Comparison of ENCODE assay signal across 17 cellular contexts in the genomic region with DNA sequence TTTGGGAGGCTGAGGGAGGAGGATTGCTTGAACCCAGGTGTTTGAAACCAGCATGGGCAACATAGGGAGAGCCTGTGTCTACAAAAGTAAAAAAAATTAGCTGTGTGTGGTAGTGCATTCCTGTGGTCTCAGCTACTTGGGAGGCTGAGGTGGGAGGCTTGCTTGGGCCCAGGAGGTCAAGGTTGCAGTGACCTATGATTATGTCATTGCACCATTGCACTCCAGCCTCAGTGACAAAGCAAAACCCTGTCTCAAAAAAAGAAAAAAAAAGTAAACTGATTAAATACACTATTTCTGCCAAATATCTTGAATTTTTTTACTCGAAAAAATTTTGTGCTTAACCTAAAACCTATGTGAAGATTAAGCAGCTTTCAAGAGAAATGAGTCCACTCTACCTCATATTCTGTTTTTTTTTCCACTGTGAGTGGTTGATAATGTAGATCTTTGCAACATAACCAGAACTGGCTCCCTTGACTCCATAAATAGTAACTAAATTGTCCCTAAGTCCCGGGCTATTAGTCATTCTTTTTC. TPM values are rescaled to one million over a fixed set of nuclear protein-coding genes. Genes with fewer than 3 reads are reported as not detected.
DNase-seq lines count a peak whose midpoint lies in the region; ATAC-seq and TF ChIP-seq lines count a peak whose summit lies in the region.
"Had no signal": no experiment of that assay in that cellular context is flagged by ENCODE, and none has a peak within 500 bp of the region (broad histone marks: within the 10 kb centered on the region; RNA-seq: fewer than 3 reads in every experiment).

No MANE protein-coding gene starts in this region.

- H3K9me3 ChIP-seq in H9 (ENCODE audit: control insufficient read depth, low read depth, low read length) (no peaks in the 10 kb centered on the region), SK-N-SH (no peaks in the 10 kb centered on the region)
- H3K9me3 ChIP-seq: upper lobe of right lung had no signal

- H2BK12ac ChIP-seq in H9 (ENCODE audit: insufficient read length, low read depth, low read length), result no peak overlapping the region

- H3K4me3 Mint-ChIP-seq in H9 (no peak overlapping the region), Calu3 (ENCODE audit: low read depth, unreplicated experiment) (no peak overlapping the region)
- H3K4me3 Mint-ChIP-seq: IgD-negative memory B cell, immature natural killer cell had no signal

- no peak overlapping the region for H3K4ac ChIP-seq in H9 (ENCODE audit: low read depth, low read length)

- H4K91ac ChIP-seq in H9 (ENCODE audit: insufficient read length, low read depth, low read length), result no peak overlapping the region

- H3K4me2 ChIP-seq in H9 (ENCODE audit: insufficient read depth, insufficient read length, low read length) (no peak overlapping the region), SK-N-SH (0 out of 2 replicates have a peak overlapping the region, but pooled peaks have one; percentile 9)

- no peak overlapping the region for H3K27ac ChIP-seq in H9 (ENCODE audit: insufficient read length, low read depth, low read length)
- H3K27ac ChIP-seq in SK-N-SH (ENCODE audit: low read depth in 2 of 2, low read length in 1 of 2), result peak overlapping the region in 1 of 2 experiments; percentile 65; a peak in 2 of 4 replicates
- H3K27ac ChIP-seq: dorsolateral prefrontal cortex, SK-N-MC, upper lobe of right lung, VCaP had no signal

- H3K27me3 Mint-ChIP-seq in H9 (ENCODE audit: low read depth), result no peaks in the 10 kb centered on the region
- no peaks in the 10 kb centered on the region for H3K27me3 Mint-ChIP-seq in Calu3 (ENCODE audit: unreplicated experiment)
- H3K27me3 Mint-ChIP-seq: IgD-negative memory B cell had no signal

- no peaks in the 10 kb centered on the region for H3K27me3 ChIP-seq in H9 (ENCODE audit: insufficient read depth, low read length)
- no peaks in the 10 kb centered on the region for H3K27me3 ChIP-seq in SK-N-SH (ENCODE audit: insufficient read depth)
- H3K27me3 ChIP-seq: dorsolateral prefrontal cortex, upper lobe of right lung had no signal

- H3K9me2 ChIP-seq in SK-N-SH, result no peaks in the 10 kb centered on the region

- no peak overlapping the region for H3T11ph ChIP-seq in H9 (ENCODE audit: low read length)

- H4K5ac ChIP-seq in H9 (ENCODE audit: insufficient read length, low read depth, low read length), result no peak overlapping the region

- CTCF ChIA-PET in SK-N-SH (lab: Yijun Ruan, JAX) (no interaction called here), Calu3 (lab: Charles Lee) (interaction anchor here (0.5 to 0.8 kb wide), 4 partner anchors 10 to 59 kb away, joined by 3 read pairs; no protein-coding TSS in a partner anchor)

- H3K4me1 Mint-ChIP-seq in H9 (peaks cover 4 to 7% of the 10 kb centered on the region in 2 experiments; a peak in 3 of 4 replicates), Calu3 (ENCODE audit: low read depth, unreplicated experiment) (peaks cover 8% of the 10 kb centered on the region)
- H3K4me1 Mint-ChIP-seq: immature natural killer cell had no signal

- no peak overlapping the region for H2BK120ac ChIP-seq in H9 (ENCODE audit: low read depth, low read length, poor library complexity, severe bottlenecking)

- no peaks in the 10 kb centered on the region for H3K23me2 ChIP-seq in H9 (ENCODE audit: insufficient read length, low read depth, low read length, poor library complexity, severe bottlenecking)

- H3K56ac ChIP-seq in H9 (ENCODE audit: insufficient read length, low read depth, low read length), result no peak overlapping the region

- H3K36me3 ChIP-seq in SK-N-SH (replicated peaks in 1 of 2; ENCODE audit: control insufficient read depth in 1 of 2, insufficient read depth in 2 of 2, low read length in 1 of 2), result no peaks in the 10 kb centered on the region
- H3K36me3 ChIP-seq: upper lobe of right lung had no signal

- POLR2A ChIA-PET in SK-N-SH (lab: Yijun Ruan, JAX), result no interaction called here

- peaks cover 19% of the 10 kb centered on the region for H3F3A ChIP-seq in SK-N-SH (replicated peaks; ENCODE audit: insufficient read depth)

- H3K79me1 ChIP-seq in H9 (ENCODE audit: insufficient read depth, low read depth, low read length, poor library complexity, severe bottlenecking), result peaks cover 12% of the 10 kb centered on the region

- no peak for ATAC-seq in HG03280 (IDR thresholded peaks at IDR 0.05; ENCODE audit: unreplicated experiment)
- ATAC-seq: upper lobe of right lung had no signal

- H2BK5ac ChIP-seq in H9 (ENCODE audit: insufficient read length, low read length), result no peak overlapping the region

- TF ChIP-seq RAD21 in SK-N-SH (IDR thresholded peaks at IDR 0.05; ENCODE audit: low read length), result no peak

- H3K9ac ChIP-seq in H9 (ENCODE audit: extremely low read depth, insufficient read length, low read length), result no peak overlapping the region
- no peak overlapping the region for H3K9ac ChIP-seq in SK-N-SH

- no peak overlapping the region for H2AK5ac ChIP-seq in H9 (ENCODE audit: insufficient read length, low read length)

- H3K23ac ChIP-seq in H9 (ENCODE audit: insufficient read length, low read depth, low read length), result no peak overlapping the region

- no peaks in the 10 kb centered on the region for H3K4me1 ChIP-seq in H9 (ENCODE audit: insufficient read depth, low read length)
- peaks cover 0 to 13% of the 10 kb centered on the region in 2 experiments; a peak in 1 of 4 replicates for H3K4me1 ChIP-seq in SK-N-SH (ENCODE audit: control insufficient read depth in 1 of 2, insufficient read depth in 2 of 2, low read depth in 1 of 2, low read length in 1 of 2)
- H3K4me1 ChIP-seq: upper lobe of right lung had no signal

- H4K8ac ChIP-seq in H9 (replicated peaks; ENCODE audit: insufficient read length, low read depth, low read length), result no peak overlapping the region

- DNase-seq in A172 (ENCODE audit: low spot score) (peak; percentile 78), H9 (no peak), SK-N-SH (no peak), fibroblast of the aortic adventitia (ENCODE audit: low read depth) (peak; percentile 94), NCI-H2171 treated with DMSO at 0.1 percent for 48 hours (lab: John Stamatoyannopoulos, UW) (no peak), cerebellum (ENCODE audit: low spot score) (no peak), Calu3 (no peak)
- DNase-seq: dorsolateral prefrontal cortex, immature natural killer cell, NCI-H187 treated with DMSO at 0.1 percent for 48 hours, posterior cingulate gyrus, upper lobe of right lung had no signal

- TF ChIP-seq CTCF in H9 (conservative IDR thresholded peaks at IDR 0.05), result no peak
- TF ChIP-seq CTCF in SK-N-SH (IDR thresholded peaks at IDR 0.05), result no peak
- TF ChIP-seq CTCF in fibroblast of the aortic adventitia (IDR thresholded peaks at IDR 0.05; ENCODE audit: insufficient read depth, low read length), result no peak
- no peak for TF ChIP-seq CTCF in Calu3 (IDR thresholded peaks at IDR 0.05; ENCODE audit: unreplicated experiment)

- no peak overlapping the region for H3K14ac ChIP-seq in H9 (ENCODE audit: insufficient read depth, low read length)

- peak overlapping the region in 2 of 3 experiments; percentile 68 to 85; a peak in 2 of 7 replicates for H3K27ac Mint-ChIP-seq in H9
- H3K27ac Mint-ChIP-seq in Calu3 (ENCODE audit: unreplicated experiment), result no peak overlapping the region
- H3K27ac Mint-ChIP-seq: activated naive CD4-positive, alpha-beta T cell treated with anti-CD3 and anti-CD28 coated beads, Interleukin-2, amount 50 U/mL, for 72 hours; IgD-negative memory B cell; immature natural killer cell had no signal

- WGBS in H9 (ENCODE audit: extremely low coverage, insufficient read length, low lambda C conversion rate), result no CpG with 5 or more reads among the region's 2 CpGs
- WGBS in SK-N-SH (ENCODE audit: low lambda C conversion rate), result 43% methylated on average over 2 of the region's 2 CpGs

- intact Hi-C loops in Calu3 (cut with micrococcal nuclease; ENCODE audit: unreplicated experiment), result no loop called here

- H3K9me3 Mint-ChIP-seq in H9, result peaks cover 0 to 3% of the 10 kb centered on the region in 2 experiments; a peak in 1 of 5 replicates
- H3K9me3 Mint-ChIP-seq in Calu3 (ENCODE audit: low read depth, unreplicated experiment), result no peaks in the 10 kb centered on the region
- H3K9me3 Mint-ChIP-seq: activated naive CD4-positive, alpha-beta T cell treated with anti-CD3 and anti-CD28 coated beads, Interleukin-2, amount 50 U/mL, for 72 hours; immature natural killer cell had no signal

- no peak overlapping the region for H3K4me3 ChIP-seq in SK-N-SH (ENCODE audit: low read depth in 2 of 2, low read length in 1 of 2)
- no peak overlapping the region for H3K4me3 ChIP-seq in fibroblast of the aortic adventitia (ENCODE audit: low read depth, low read length)
- H3K4me3 ChIP-seq: dorsolateral prefrontal cortex, SK-N-MC, upper lobe of right lung had no signal

- H4K20me1 ChIP-seq in H9 (ENCODE audit: control insufficient read depth, insufficient read depth, insufficient read length), result no peaks in the 10 kb centered on the region
- no peaks in the 10 kb centered on the region for H4K20me1 ChIP-seq in SK-N-SH (ENCODE audit: insufficient read depth)

- peak in 1 of 2 experiments; percentile 22; a peak in 1 of 4 replicates for TF ChIP-seq EP300 in SK-N-SH (IDR thresholded peaks at IDR 0.05; ENCODE audit: borderline replicate concordance in 1 of 2, low read depth in 1 of 2, low read length in 1 of 2)

- H3K18ac ChIP-seq in H9 (ENCODE audit: insufficient read length, low read depth, low read length), result no peak overlapping the region

- H2AFZ ChIP-seq in H9 (ENCODE audit: low read length) (no peak overlapping the region), SK-N-SH (ENCODE audit: low read depth) (peak overlapping the region; percentile 3; the same call in 1 of the 2 replicates)

- BruUV-seq in Calu3 (replicated peaks; lab: Mats Ljungman, UMichigan), result no TSS peak

- H3K79me2 ChIP-seq in H9 (ENCODE audit: insufficient read depth, low read length) (0 out of 2 replicates have a peak, but pooled peaks cover 1% of the 10 kb centered on the region), SK-N-SH (ENCODE audit: insufficient read depth) (no peaks in the 10 kb centered on the region)

- H2BK20ac ChIP-seq in H9 (ENCODE audit: low read depth, low read length, poor library complexity, severe bottlenecking), result no peak overlapping the region

- H3K36me3 Mint-ChIP-seq in H9 (ENCODE audit: insufficient read depth in 1 of 3, low read depth in 3 of 3), result peaks cover 20 to 27% (median 26%) of the 10 kb centered on the region in 3 experiments
- H3K36me3 Mint-ChIP-seq in Calu3 (ENCODE audit: insufficient read depth, unreplicated experiment), result no peaks in the 10 kb centered on the region
- H3K36me3 Mint-ChIP-seq: activated naive CD4-positive, alpha-beta T cell treated with anti-CD3 and anti-CD28 coated beads, Interleukin-2, amount 50 U/mL, for 72 hours; IgD-negative memory B cell had no signal

- no peak overlapping the region for H2BK15ac ChIP-seq in H9 (ENCODE audit: low read depth, low read length)

TF ChIP-seq in SK-N-SH, 30 proteins besides CTCF, POLR2A, EP300 and RAD21 (continues in another document):
- TF ChIP-seq MEF2A (IDR thresholded peaks at IDR 0.05; ENCODE audit: borderline replicate concordance, low read depth), result peak; percentile 39; the same call in 1 of the 2 replicates

RNA-seq across cellular contexts. Expression of a gene that starts 19.4 kb away (rescaled TPM):
- total RNA-seq in A172 (2014; rRNA removed; shearing (Covaris generic)), result 17.1 and 19.1 TPM in 2 replicates
- 71.9 and 75.2 TPM in 2 replicates for total RNA-seq in H9 (2021)
- polyA plus RNA-seq in SK-N-SH (2012; rRNA removed), result 3.0 and 3.8 TPM in 2 replicates
- 3.8 and 4.3 TPM in 2 replicates for polyA plus RNA-seq in SK-N-SH (2012; cell fraction: cytosol; rRNA removed)
- polyA plus RNA-seq in SK-N-SH (2012; cell fraction: nucleus; rRNA removed), result 2.4 and 5.1 TPM in 2 replicates
- total RNA-seq in fibroblast of the aortic adventitia (ENCODE audit: low replicate concordance), result 7.0 and 29.7 TPM in 2 replicates
- 32.2 TPM for total RNA-seq in cerebellum
- total RNA-seq in Calu3 (2022), result 25.8 and 26.5 TPM in 2 replicates

Comparison
In these comparisons a context has a peak if more than half of its experiments do, and no peak if none do; other contexts are left out.
1. DNase-seq: peak in A172 (single experiment) and fibroblast of the aortic adventitia (single experiment); none in H9 (single experiment), SK-N-SH (single experiment), NCI-H2171 treated with DMSO at 0.1 percent for 48 hours (single experiment), cerebellum (single experiment) and Calu3 (single experiment).